9 cellular contexts compared by ENCODE assay signal in the genomic region with DNA sequence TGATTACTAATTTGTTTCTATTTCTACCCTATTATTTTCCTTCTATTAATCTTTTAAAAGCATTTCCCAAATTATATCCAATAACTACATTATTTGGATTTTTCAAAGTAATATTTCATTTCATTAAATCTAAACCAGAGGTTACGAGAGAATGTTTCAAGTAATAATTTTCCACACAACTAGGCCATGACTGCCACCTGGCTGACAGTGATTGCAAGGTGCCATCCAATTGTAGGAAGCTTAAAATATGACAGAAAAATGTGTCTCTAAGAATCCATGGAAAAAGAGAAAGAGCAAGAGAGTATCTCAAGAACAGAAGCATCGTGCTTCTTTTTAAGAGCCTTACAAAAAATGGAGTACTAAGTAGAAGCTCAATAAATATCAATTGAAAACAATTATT. TPM values are rescaled to one million over a fixed set of nuclear protein-coding genes. Genes with fewer than 3 reads are reported as not detected.
A peak's percentile ranks its signal among the peaks of the same experiment; 100 is the strongest.
DNase-seq lines count a peak whose midpoint lies in the region; ATAC-seq and TF ChIP-seq lines count a peak whose summit lies in the region.
"Had no signal": no experiment of that assay in that cellular context is flagged by ENCODE, and none has a peak within 500 bp of the region (broad histone marks: within the 10 kb centered on the region; RNA-seq: fewer than 3 reads in every experiment).

No MANE protein-coding gene starts in this region.

- H3K27ac ChIP-seq in coronary artery, result no peak overlapping the region

- peak; percentile 16 for DNase-seq in NCI-H1694 treated with DMSO at 0.1 percent for 48 hours (lab: John Stamatoyannopoulos, UW)
- DNase-seq in NCI-H1694 (lab: John Stamatoyannopoulos, UW), result no peak
- DNase-seq in coronary artery (ENCODE audit: low spot score), result no peak
- no peak for DNase-seq in activated T-helper 2 cell treated with anti-CD3 and anti-CD28 coated beads, Interferon-gamma antibody, Interleukin-2, Interleukin-4, amounts not matched to agents 10 μg/mL and 5 μg/mL and 100 μg/mL, durations not matched to agents 14 hours and 24 hours and 36 hours (ENCODE audit: low spot score)
- DNase-seq in Calu3, result no peak
- DNase-seq: CD4-positive, alpha-beta T cell had no signal

- H3K36me3 Mint-ChIP-seq in nephron (ENCODE audit: low read depth) (no peaks in the 10 kb centered on the region), Calu3 (ENCODE audit: insufficient read depth, unreplicated experiment) (no peaks in the 10 kb centered on the region)
- H3K36me3 Mint-ChIP-seq in activated T-helper 2 cell treated with anti-CD3 and anti-CD28 coated beads, Interferon-gamma antibody, Interleukin-2, Interleukin-4, amounts not matched to agents 10 μg/mL and 5 μg/mL and 100 μg/mL, durations not matched to agents 14 hours and 24 hours and 36 hours (ENCODE audit: low read depth), result no peaks in the 10 kb centered on the region

- intact Hi-C loops in activated T-helper 2 cell treated with anti-CD3 and anti-CD28 coated beads, Interferon-gamma antibody, Interleukin-2, Interleukin-4, amounts not matched to agents 10 μg/mL and 5 μg/mL and 100 μg/mL, durations not matched to agents 14 hours and 24 hours and 36 hours (cut with micrococcal nuclease), result loop anchor here (2.0 kb wide), 1 partner anchor 48 kb away; no protein-coding TSS in a partner anchor
- intact Hi-C loops in Calu3 (cut with micrococcal nuclease; ENCODE audit: unreplicated experiment), result no loop called here

- TF ChIP-seq CTCF in LNCAP (IDR thresholded peaks at IDR 0.05) (peak; percentile 49; the same call in 1 of the 2 replicates), coronary artery (IDR thresholded peaks at IDR 0.05) (peak; percentile 13), nephron (IDR thresholded peaks at IDR 0.05; ENCODE audit: unreplicated experiment in 3 of 3) (peak; percentile 21 to 43 (median 42)), Calu3 (IDR thresholded peaks at IDR 0.05; ENCODE audit: unreplicated experiment) (no peak)

- H3K4me3 Mint-ChIP-seq in nephron (no peak overlapping the region), Calu3 (ENCODE audit: low read depth, unreplicated experiment) (no peak overlapping the region)
- H3K4me3 Mint-ChIP-seq in activated T-helper 2 cell treated with anti-CD3 and anti-CD28 coated beads, Interferon-gamma antibody, Interleukin-2, Interleukin-4, amounts not matched to agents 10 μg/mL and 5 μg/mL and 100 μg/mL, durations not matched to agents 14 hours and 24 hours and 36 hours (ENCODE audit: low read depth), result no peak overlapping the region
- H3K4me3 Mint-ChIP-seq: CD4-positive, alpha-beta T cell had no signal

- no peak overlapping the region for H3K4me3 ChIP-seq in coronary artery

- no peaks in the 10 kb centered on the region for H3K9me3 Mint-ChIP-seq in nephron
- H3K9me3 Mint-ChIP-seq in activated T-helper 2 cell treated with anti-CD3 and anti-CD28 coated beads, Interferon-gamma antibody, Interleukin-2, Interleukin-4, amounts not matched to agents 10 μg/mL and 5 μg/mL and 100 μg/mL, durations not matched to agents 14 hours and 24 hours and 36 hours, result no peaks in the 10 kb centered on the region
- no peaks in the 10 kb centered on the region for H3K9me3 Mint-ChIP-seq in Calu3 (ENCODE audit: low read depth, unreplicated experiment)
- H3K9me3 Mint-ChIP-seq: CD4-positive, alpha-beta T cell had no signal

- CTCF ChIA-PET in Calu3 (lab: Charles Lee), result interaction anchor here (0.6 kb wide), 1 partner anchor 990 kb away, joined by 4 read pairs; no protein-coding TSS in a partner anchor

- H3K4me1 Mint-ChIP-seq in nephron (no peaks in the 10 kb centered on the region), Calu3 (ENCODE audit: low read depth, unreplicated experiment) (no peaks in the 10 kb centered on the region)
- H3K4me1 Mint-ChIP-seq in activated T-helper 2 cell treated with anti-CD3 and anti-CD28 coated beads, Interferon-gamma antibody, Interleukin-2, Interleukin-4, amounts not matched to agents 10 μg/mL and 5 μg/mL and 100 μg/mL, durations not matched to agents 14 hours and 24 hours and 36 hours (ENCODE audit: low read depth), result peaks cover 4% of the 10 kb centered on the region

- no TSS peak for BruUV-seq in Calu3 (replicated peaks; lab: Mats Ljungman, UMichigan)

- ATAC-seq in GM21576 (IDR thresholded peaks at IDR 0.05; ENCODE audit: unreplicated experiment), result no peak

- H3K27me3 Mint-ChIP-seq in nephron (ENCODE audit: low read depth), result no peaks in the 10 kb centered on the region
- H3K27me3 Mint-ChIP-seq in activated T-helper 2 cell treated with anti-CD3 and anti-CD28 coated beads, Interferon-gamma antibody, Interleukin-2, Interleukin-4, amounts not matched to agents 10 μg/mL and 5 μg/mL and 100 μg/mL, durations not matched to agents 14 hours and 24 hours and 36 hours (ENCODE audit: low read depth), result no peaks in the 10 kb centered on the region
- no peaks in the 10 kb centered on the region for H3K27me3 Mint-ChIP-seq in Calu3 (ENCODE audit: unreplicated experiment)
- H3K27me3 Mint-ChIP-seq: CD4-positive, alpha-beta T cell had no signal

- H3K27ac Mint-ChIP-seq in nephron (no peak overlapping the region), Calu3 (ENCODE audit: unreplicated experiment) (no peak overlapping the region)
- no peak overlapping the region for H3K27ac Mint-ChIP-seq in activated T-helper 2 cell treated with anti-CD3 and anti-CD28 coated beads, Interferon-gamma antibody, Interleukin-2, Interleukin-4, amounts not matched to agents 10 μg/mL and 5 μg/mL and 100 μg/mL, durations not matched to agents 14 hours and 24 hours and 36 hours
- H3K27ac Mint-ChIP-seq: CD4-positive, alpha-beta T cell had no signal

RNA-seq across cellular contexts. Expression of a gene that starts 48.7 kb away (rescaled TPM):
- total RNA-seq in activated T-helper 2 cell treated with anti-CD3 and anti-CD28 coated beads, Interferon-gamma antibody, Interleukin-2, Interleukin-4, amounts not matched to agents 10 μg/mL and 5 μg/mL and 100 μg/mL, durations not matched to agents 14 hours and 24 hours and 36 hours, result 12.4 and 17.5 TPM in 2 replicates
- 11.2 and 13.2 TPM in 2 replicates for total RNA-seq in Calu3 (2022)
